Comparison of ENCODE assay signal across 1 cellular context in genomic region chr2:127078691-127079270, GRCh38.
TF ChIP-seq lines count a peak whose summit lies in the region.

No MANE protein-coding gene starts in this region.

TF ChIP-seq in IMR-90, 13 proteins besides CTCF, POLR2A, EP300 and RAD21 (continued from another document):
- TF ChIP-seq RFX5 (IDR thresholded peaks at IDR 0.05; ENCODE audit: low read depth, low read length) (no peak), MXI1 (IDR thresholded peaks at IDR 0.05; ENCODE audit: borderline replicate concordance, low read depth, low read length) (no peak), NFE2L2 (IDR thresholded peaks at IDR 0.05; ENCODE audit: low read depth, low read length) (no peak)
